ENCODE assay signal across 11 cellular contexts in genomic region chr19:4589579-4590410, GRCh38. TPM values are rescaled to one million over a fixed set of nuclear protein-coding genes. Genes with fewer than 3 reads are reported as not detected.
A peak's percentile ranks its signal among the peaks of the same experiment; 100 is the strongest.
DNase-seq lines count a peak whose midpoint lies in the region; ATAC-seq, FAIRE-seq and TF ChIP-seq lines count a peak whose summit lies in the region.
"Had no signal": no experiment of that assay in that cellular context is flagged by ENCODE, and none has a peak within 500 bp of the region (broad histone marks: within the 10 kb centered on the region; RNA-seq: fewer than 3 reads in every experiment).

No MANE protein-coding gene starts in this region.

- H2BK120ac ChIP-seq in IMR-90 (ENCODE audit: low read depth, low read length) = no peak overlapping the region

- H2AK5ac ChIP-seq in IMR-90 (ENCODE audit: low read depth, low read length) = no peak overlapping the region

- H3K4me3 ChIP-seq in IMR-90 (ENCODE audit: insufficient read depth, low read depth, low read length) (no peak overlapping the region), astrocyte (ENCODE audit: insufficient read depth, low read depth, low read length) (no peak overlapping the region), upper lobe of left lung (no peak overlapping the region), Peyer's patch (no peak overlapping the region)

- H3K14ac ChIP-seq in IMR-90 (replicated peaks; ENCODE audit: low read depth, low read length) = no peak overlapping the region

- no peaks in the 10 kb centered on the region for H3K9me1 ChIP-seq in IMR-90 (ENCODE audit: insufficient read depth, low read length)

- H2BK5ac ChIP-seq in IMR-90 (ENCODE audit: low read depth, low read length, poor library complexity, severe bottlenecking) = no peak overlapping the region

- no peak overlapping the region for H4K91ac ChIP-seq in IMR-90 (ENCODE audit: insufficient read depth, low read depth, low read length)

- H3K4me3 Mint-ChIP-seq in astrocyte (ENCODE audit: unreplicated experiment) = peak overlapping the region; percentile 54
- no peak overlapping the region for H3K4me3 Mint-ChIP-seq in memory B cell

- H3K27me3 Mint-ChIP-seq in astrocyte (ENCODE audit: low read depth, unreplicated experiment) (peaks cover 21% of the 10 kb centered on the region), memory B cell (peaks cover 29% of the 10 kb centered on the region)

- no peak overlapping the region for H3K56ac ChIP-seq in IMR-90 (ENCODE audit: extremely low read depth, insufficient read depth, low read length)

- no peaks in the 10 kb centered on the region for H3K79me1 ChIP-seq in IMR-90 (ENCODE audit: low read depth in 1 of 2, low read length in 2 of 2)

- H3K9ac ChIP-seq in IMR-90 (ENCODE audit: low read depth, low read length) (no peak overlapping the region), astrocyte (ENCODE audit: low read length) (no peak overlapping the region)

- peak; percentile 33; the same call in 1 of the 2 replicates for ATAC-seq in IMR-90 (ENCODE audit: low read depth)
- peak; percentile 67 for ATAC-seq in memory B cell (ENCODE audit: low read depth)
- no peak for ATAC-seq in HG02852 (IDR thresholded peaks at IDR 0.05; ENCODE audit: unreplicated experiment)
- ATAC-seq in upper lobe of left lung (ENCODE audit: low FRiP score in 2 of 2) = no peak

- DNase-seq in D341Med (ENCODE audit: low spot score) (peak; percentile 73), IMR-90 (no peak), astrocyte (ENCODE audit: low read depth) (no peak), memory B cell (ENCODE audit: low spot score in 2 of 2) (no peak), upper lobe of left lung (no peak), Peyer's patch (no peak), HT-29 (ENCODE audit: low spot score) (no peak)
- DNase-seq: cerebellar nuclear complex had no signal

- H3K36me3 ChIP-seq in IMR-90 (ENCODE audit: control insufficient read depth, insufficient read depth, low read length) = no peaks in the 10 kb centered on the region
- no peaks in the 10 kb centered on the region for H3K36me3 ChIP-seq in astrocyte (ENCODE audit: insufficient read depth, low read length)
- H3K36me3 ChIP-seq in upper lobe of left lung = no peaks in the 10 kb centered on the region
- H3K36me3 ChIP-seq in Peyer's patch = no peaks in the 10 kb centered on the region

- peaks cover 39% of the 10 kb centered on the region for H3K27me3 ChIP-seq in IMR-90 (ENCODE audit: control insufficient read depth, insufficient read depth, low read length)
- peaks cover 27% of the 10 kb centered on the region for H3K27me3 ChIP-seq in astrocyte (ENCODE audit: insufficient read depth, low read length)
- peaks cover 0 to 13% (median 7%) of the 10 kb centered on the region in 4 donors for H3K27me3 ChIP-seq in upper lobe of left lung
- H3K27me3 ChIP-seq in Peyer's patch = peaks cover 0 to 5% of the 10 kb centered on the region in 2 donors

- TF ChIP-seq EP300 in upper lobe of left lung (IDR thresholded peaks at IDR 0.05) = no peak

- H3K18ac ChIP-seq in IMR-90 (ENCODE audit: low read depth, low read length) = no peak overlapping the region

- H3K27ac ChIP-seq in IMR-90 (ENCODE audit: insufficient read depth, low read length) (no peak overlapping the region), astrocyte (ENCODE audit: low read depth, low read length) (no peak overlapping the region), upper lobe of left lung (no peak overlapping the region), Peyer's patch (no peak overlapping the region)

- intact Hi-C loops in IMR-90 (cut with micrococcal nuclease) = no loop called here

- H3K9me3 Mint-ChIP-seq in astrocyte (ENCODE audit: unreplicated experiment) = no peaks in the 10 kb centered on the region
- no peaks in the 10 kb centered on the region for H3K9me3 Mint-ChIP-seq in memory B cell

- no peak overlapping the region for H2BK20ac ChIP-seq in IMR-90 (ENCODE audit: low read depth, low read length)

- H4K8ac ChIP-seq in IMR-90 (ENCODE audit: low read depth in 2 of 2, low read length in 2 of 2) = no peak overlapping the region

- no TSS peak for BruUV-seq in IMR-90 (replicated peaks; lab: Mats Ljungman, UMichigan)

- H4K20me1 ChIP-seq in IMR-90 (ENCODE audit: insufficient read depth, low read length) (no peaks in the 10 kb centered on the region), astrocyte (ENCODE audit: insufficient read depth, low read length) (no peaks in the 10 kb centered on the region)

- TF ChIP-seq CTCF in IMR-90 (conservative IDR thresholded peaks at IDR 0.05; ENCODE audit: low read depth, low read length) = 0 out of 2 replicates have a peak, but pooled peaks have one; percentile 23
- peak; percentile 18 for TF ChIP-seq CTCF in astrocyte (IDR thresholded peaks at IDR 0.05; ENCODE audit: insufficient read depth, low read depth, low read length)
- peak in 1 of 6 experiments; percentile 22 for TF ChIP-seq CTCF in upper lobe of left lung (IDR thresholded peaks at IDR 0.05)
- peak in 3 of 6 experiments; percentile 13 to 28 (median 26) for TF ChIP-seq CTCF in Peyer's patch (IDR thresholded peaks at IDR 0.05)

- H3K23ac ChIP-seq in IMR-90 (ENCODE audit: low read depth, low read length) = no peak overlapping the region

- dilution Hi-C loops in IMR-90 (cut with HindIII; ENCODE audit: low sequenced_read_pairs, unreplicated experiment) = no loop called here

- TF ChIP-seq RAD21 in IMR-90 (IDR thresholded peaks at IDR 0.05; ENCODE audit: low read length) = peak; percentile 17; the same call in 1 of the 2 replicates

- no peak overlapping the region for H2AFZ ChIP-seq in IMR-90 (replicated peaks; ENCODE audit: low read length, poor library complexity)
- H2AFZ ChIP-seq in astrocyte (ENCODE audit: low read depth, low read length) = no peak overlapping the region

- TF ChIP-seq POLR2A in IMR-90 (IDR thresholded peaks at IDR 0.05; ENCODE audit: low read depth, low read length) (no peak), upper lobe of left lung (IDR thresholded peaks at IDR 0.05) (no peak), Peyer's patch (IDR thresholded peaks at IDR 0.05) (no peak)

- H3K79me2 ChIP-seq in astrocyte (ENCODE audit: insufficient read depth, low read length) = no peaks in the 10 kb centered on the region

- H2BK15ac ChIP-seq in IMR-90 (ENCODE audit: low read depth, low read length) = no peak overlapping the region

- 49% methylated on average over 3 of the region's 11 CpGs; no CpG with 5 or more reads in 1 of the 2 experiments for WGBS in IMR-90 (ENCODE audit: extremely low coverage in 2 of 2, insufficient read length in 1 of 2), 2 experiments
- WGBS in upper lobe of left lung, 2 donors = 53 to 61% methylated on average over 11 of the region's 11 CpGs

- H3K4me1 Mint-ChIP-seq in astrocyte (ENCODE audit: low read depth, unreplicated experiment) = no peaks in the 10 kb centered on the region
- no peaks in the 10 kb centered on the region for H3K4me1 Mint-ChIP-seq in memory B cell

- no peak overlapping the region for H3K27ac Mint-ChIP-seq in astrocyte (ENCODE audit: unreplicated experiment)
- no peak overlapping the region for H3K27ac Mint-ChIP-seq in memory B cell

- H3K4ac ChIP-seq in IMR-90 (ENCODE audit: low read depth, low read length) = no peak overlapping the region

- in situ Hi-C loops in IMR-90 (cut with MboI; ENCODE audit: low sequenced_read_pairs) = no loop called here

- CTCF ChIA-PET in IMR-90 (lab: Yijun Ruan, JAX) = no interaction called here

- FAIRE-seq in astrocyte (lab: Jason Lieb, UNC) = no peak
- FAIRE-seq: RCC 7860, urothelium cell line had no signal

- no peak overlapping the region for H4K5ac ChIP-seq in IMR-90 (ENCODE audit: low read depth, low read length)

- H3K9me3 ChIP-seq in IMR-90 (ENCODE audit: control insufficient read depth, insufficient read depth, low read length) (no peaks in the 10 kb centered on the region), astrocyte (ENCODE audit: insufficient read depth, low read depth, low read length) (no peaks in the 10 kb centered on the region), upper lobe of left lung (no peaks in the 10 kb centered on the region), Peyer's patch (no peaks in the 10 kb centered on the region)

- H3K4me2 ChIP-seq in IMR-90 (ENCODE audit: low read depth, low read length) (no peak overlapping the region), astrocyte (ENCODE audit: low read length) (no peak overlapping the region)

- no peaks in the 10 kb centered on the region for H3K36me3 Mint-ChIP-seq in astrocyte (ENCODE audit: low read depth, unreplicated experiment)
- no peaks in the 10 kb centered on the region for H3K36me3 Mint-ChIP-seq in memory B cell

- POLR2A ChIA-PET in IMR-90 (lab: Charles Lee; ENCODE audit: unreplicated experiment) = no interaction called here

- no peaks in the 10 kb centered on the region for H3K4me1 ChIP-seq in IMR-90 (ENCODE audit: control insufficient read depth, insufficient read depth, low read length)
- H3K4me1 ChIP-seq in astrocyte (ENCODE audit: insufficient read depth, low read length) = no peaks in the 10 kb centered on the region
- H3K4me1 ChIP-seq in upper lobe of left lung = peaks cover under 1 to 2% (median 2%) of the 10 kb centered on the region in 4 donors
- peaks cover 0 to 2% (median under 1%) of the 10 kb centered on the region in 4 donors for H3K4me1 ChIP-seq in Peyer's patch

- H2AK9ac ChIP-seq in IMR-90 (replicated peaks; ENCODE audit: low read depth, low read length, poor library complexity) = peak overlapping the region; percentile 66

RNA-seq across cellular contexts. Expression of gene SEMA6B, which starts 30.3 kb away (rescaled TPM):
- total RNA-seq in IMR-90 (2012; rRNA removed) (0.18 and 0.28 TPM in 2 replicates), astrocyte (14.3 and 17.5 TPM in 2 replicates), upper lobe of left lung (10 to 100 TPM in 2 of 6 donors, 1 to 10 TPM in 4; 3.4 to 33.1 (median 7.6) TPM), Peyer's patch (1 to 10 TPM; 1.2 to 9.9 (median 3.2) TPM)
- polyA plus RNA-seq in IMR-90 (2012; rRNA removed) = 0.72 and 0.73 TPM in 2 replicates
- 0.63 and 1.6 TPM in 2 replicates for polyA plus RNA-seq in IMR-90 (2012; cell fraction: cytosol; rRNA removed)
- polyA plus RNA-seq in IMR-90 (2012; cell fraction: nucleus; rRNA removed; ENCODE audit: low replicate concordance) = 0.31 and 0.55 TPM in 2 replicates
- 0.70 and 0.84 TPM in 2 replicates for total RNA-seq in HT-29 (2014; rRNA removed; shearing (Covaris generic))

RNA-seq across cellular contexts. Expression of gene TNFAIP8L1, which starts 49.5 kb away (rescaled TPM):
- total RNA-seq in IMR-90 (2012; rRNA removed) = 2.5 and 3.1 TPM in 2 replicates
- 6.0 TPM in 2 replicates for polyA plus RNA-seq in IMR-90 (2012; rRNA removed)
- 5.1 and 7.1 TPM in 2 replicates for polyA plus RNA-seq in IMR-90 (2012; cell fraction: cytosol; rRNA removed)
- 2.3 and 2.9 TPM in 2 replicates for polyA plus RNA-seq in IMR-90 (2012; cell fraction: nucleus; rRNA removed; ENCODE audit: low replicate concordance)
- 2.9 and 3.0 TPM in 2 replicates for total RNA-seq in astrocyte
- 10 to 100 TPM in 3 of 6 donors, 1 to 10 TPM in 3; 4.4 to 17.5 (median 11.4) TPM for total RNA-seq in upper lobe of left lung
- 10 to 100 TPM in 2 of 4 donors, 1 to 10 TPM in 2; 7.0 to 16.5 (median 11.0) TPM for total RNA-seq in Peyer's patch
- 6.3 TPM in 2 replicates for total RNA-seq in HT-29 (2014; rRNA removed; shearing (Covaris generic))

RNA-seq across cellular contexts. Expression of gene LRG1, which starts 50.0 kb away (rescaled TPM):
- total RNA-seq in IMR-90 (2012; rRNA removed) (not detected in 2 replicates), astrocyte (0.14 and 0.19 TPM in 2 replicates), upper lobe of left lung (10 to 100 TPM in 4 of 6 donors, 1 to 10 TPM in 2; 7.3 to 19.9 (median 12.2) TPM), Peyer's patch (1 to 10 TPM; 1.7 to 3.5 (median 3.0) TPM)
- 0.03 TPM in 1 of 2 replicates, not detected in the other for polyA plus RNA-seq in IMR-90 (2012; rRNA removed)
- polyA plus RNA-seq in IMR-90 (2012; cell fraction: cytosol; rRNA removed) = 0.01 and 0.07 TPM in 2 replicates
- not detected in 2 replicates for polyA plus RNA-seq in IMR-90 (2012; cell fraction: nucleus; rRNA removed; ENCODE audit: low replicate concordance)
- 16.1 and 19.1 TPM in 2 replicates for total RNA-seq in HT-29 (2014; rRNA removed; shearing (Covaris generic))

RNA-seq across cellular contexts. Expression of gene PLIN5, which starts 54.8 kb away (rescaled TPM):
- total RNA-seq in IMR-90 (2012; rRNA removed) (not detected in 2 replicates), astrocyte (not detected in 2 replicates), upper lobe of left lung (10 to 100 TPM; 13.5 to 97.4 (median 23.0) TPM), Peyer's patch (1 to 10 TPM in 2 of 4 donors, not detected in 2; 2.1 to 3.2 TPM)
- not detected in 2 replicates for polyA plus RNA-seq in IMR-90 (2012; rRNA removed)
- 0.03 and 0.05 TPM in 2 replicates for polyA plus RNA-seq in IMR-90 (2012; cell fraction: cytosol; rRNA removed)
- polyA plus RNA-seq in IMR-90 (2012; cell fraction: nucleus; rRNA removed; ENCODE audit: low replicate concordance) = 0.36 and 0.41 TPM in 2 replicates
- 0.86 and 4.5 TPM in 2 replicates for total RNA-seq in HT-29 (2014; rRNA removed; shearing (Covaris generic))

Comparison
In these comparisons a context has a peak if more than half of its experiments do, and no peak if none do; other contexts are left out.
1. ATAC-seq: peak in IMR-90 (single experiment) and memory B cell (single experiment); none in HG02852 (single experiment) and upper lobe of left lung (0 of 2).